8 cellular contexts compared by ENCODE assay signal in genomic region chr17:41835800-41836549, GRCh38. TPM values are rescaled to one million over a fixed set of nuclear protein-coding genes. Genes with fewer than 3 reads are reported as not detected.
DNase-seq lines count a peak whose midpoint lies in the region; ATAC-seq and TF ChIP-seq lines count a peak whose summit lies in the region.

Gene NT5C3B, minus strand, starts transcription at chr17:41836232. Its CDS starts 39 bp downstream, at chr17:41836193.

- POLR2A ChIA-PET in Caco-2 (lab: Charles Lee), result interaction anchor here (0.7 kb wide), 1 partner anchor 148 kb away, joined by 3 read pairs; no protein-coding TSS in a partner anchor

- intact Hi-C loops in Caco-2 (cut with micrococcal nuclease; ENCODE audit: unreplicated experiment), result no loop called here

- 1 to 2% methylated on average over 44 to 72 of the region's 72 CpGs for WGBS in esophagus, 2 donors

- H3K27ac ChIP-seq in esophagus (ENCODE audit: low read depth in 2 of 2, low read length in 1 of 2) (peak within 1 kb of the TSS; percentile 44 to 56), muscle layer of duodenum (ENCODE audit: low read length) (peak within 1 kb of the TSS; percentile 36)

- peak within 1 kb of the TSS; percentile 78 for H3K4me3 Mint-ChIP-seq in Caco-2 (ENCODE audit: unreplicated experiment)

- no TSS peak for BruUV-seq in Caco-2 (replicated peaks; lab: Mats Ljungman, UMichigan)

- no peak for ATAC-seq in GM19452 (IDR thresholded peaks at IDR 0.05; ENCODE audit: unreplicated experiment)

- no peaks in the 10 kb centered on the region for H3K27me3 Mint-ChIP-seq in Caco-2 (ENCODE audit: insufficient read depth, unreplicated experiment)

- H3K4me3 ChIP-seq in Caco-2 (ENCODE audit: low read depth, low read length) (peak within 1 kb of the TSS; percentile 74), esophagus (ENCODE audit: low read depth in 1 of 2, low read length in 2 of 2) (peak within 1 kb of the TSS; percentile 72 to 78), muscle layer of duodenum (ENCODE audit: low read depth in 1 of 2, low read length in 2 of 2) (peak within 1 kb of the TSS; percentile 61 to 94)

- H3K4me1 ChIP-seq in Caco-2, result 0 out of 2 replicates have a peak, but pooled peaks cover 3% of the 10 kb centered on the region
- peaks cover 0 to 4% of the 10 kb centered on the region in 2 donors for H3K4me1 ChIP-seq in esophagus (ENCODE audit: control insufficient read depth in 2 of 2, insufficient read depth in 2 of 2, low read length in 1 of 2)
- peaks cover 0 to 14% of the 10 kb centered on the region in 2 donors for H3K4me1 ChIP-seq in muscle layer of duodenum (ENCODE audit: control insufficient read depth in 1 of 2, insufficient read depth in 2 of 2, low read length in 2 of 2)

- CTCF ChIA-PET in Caco-2 (lab: Charles Lee), result interaction anchor here (0.5 to 0.7 kb wide), 2 partner anchors 141 to 151 kb away, joined by 3 to 4 read pairs; no protein-coding TSS in a partner anchor

- H3K36me3 ChIP-seq in Caco-2 (ENCODE audit: control insufficient read depth, insufficient read depth, low read length) (peaks cover 2% of the 10 kb centered on the region), esophagus (ENCODE audit: control insufficient read depth in 2 of 2, insufficient read depth in 2 of 2, low read length in 1 of 2) (peaks cover 2 to 7% of the 10 kb centered on the region in 2 donors), muscle layer of duodenum (ENCODE audit: control insufficient read depth in 1 of 2, insufficient read depth in 2 of 2, low read length in 2 of 2) (peaks cover 4 to 15% of the 10 kb centered on the region in 2 donors)

- DNase-seq in Caco-2, result peak; percentile 71 to 80
- DNase-seq in H4 (ENCODE audit: low spot score), result no peak
- peak; percentile 59 for DNase-seq in NCI-H774 (lab: John Stamatoyannopoulos, UW)
- DNase-seq in activated T-cell treated with anti-CD3 and anti-CD28 coated beads for 24 hours (ENCODE audit: low read depth), result peak; percentile 44
- DNase-seq in stimulated activated CD8-positive, alpha-beta memory T cell treated with anti-CD3 and anti-CD28 coated beads, Interleukin-7, amount 100 ng/mL, for 24 hours (ENCODE audit: low read depth), result peak; percentile 28

- peak within 1 kb of the TSS; percentile 39 for H3K27ac Mint-ChIP-seq in Caco-2 (ENCODE audit: unreplicated experiment)

- H3K9me3 ChIP-seq in Caco-2, result no peaks in the 10 kb centered on the region
- H3K9me3 ChIP-seq in esophagus (ENCODE audit: control insufficient read depth in 2 of 2, insufficient read depth in 1 of 2, low read depth in 1 of 2, low read length in 1 of 2), result no peaks in the 10 kb centered on the region
- H3K9me3 ChIP-seq in muscle layer of duodenum (ENCODE audit: control insufficient read depth in 1 of 2, low read length in 2 of 2), result no peaks in the 10 kb centered on the region

- H3K9me3 Mint-ChIP-seq in Caco-2 (ENCODE audit: unreplicated experiment), result no peaks in the 10 kb centered on the region

- TF ChIP-seq CTCF in Caco-2 (IDR thresholded peaks at IDR 0.05; ENCODE audit: insufficient read depth in 1 of 2, low read depth in 1 of 2, low read length in 1 of 2, severe bottlenecking in 1 of 2, unreplicated experiment in 1 of 2), result no peak

- peaks cover 20% of the 10 kb centered on the region for H3K36me3 Mint-ChIP-seq in Caco-2 (ENCODE audit: insufficient read depth, unreplicated experiment)

- H3K27me3 ChIP-seq in Caco-2 (replicated peaks; ENCODE audit: control insufficient read depth, insufficient read depth, low read length) (no peaks in the 10 kb centered on the region), esophagus (ENCODE audit: control insufficient read depth in 1 of 2, insufficient read depth in 2 of 2, low read length in 2 of 2) (no peaks in the 10 kb centered on the region), muscle layer of duodenum (ENCODE audit: low read depth, low read length) (no peaks in the 10 kb centered on the region)

- peaks cover 8% of the 10 kb centered on the region for H3K4me1 Mint-ChIP-seq in Caco-2 (ENCODE audit: low read depth, unreplicated experiment)

RNA-seq across cellular contexts. Expression of gene NT5C3B, which starts in this region (rescaled TPM):
- total RNA-seq in Caco-2 (2022), result 85.4 and 94.5 TPM in 2 replicates
- total RNA-seq in H4 (2014; rRNA removed; shearing (Covaris generic)), result 86.8 and 88.0 TPM in 2 replicates
- polyA plus RNA-seq in esophagus, result 10 to 100 TPM; 35.9 to 36.0 TPM
